ENCODE assay signal across 27 cellular contexts in genomic region chr2:13607139-13607538, GRCh38.
DNase-seq lines count a peak whose midpoint lies in the region; ATAC-seq and TF ChIP-seq lines count a peak whose summit lies in the region.
"Had no signal": no experiment of that assay in that cellular context is flagged by ENCODE, and none has a peak within 500 bp of the region (broad histone marks: within the 10 kb centered on the region; RNA-seq: fewer than 3 reads in every experiment).

No MANE protein-coding gene starts in this region.

- DNase-seq in GM12865 (ENCODE audit: low read depth) = peak; percentile 14
- peak; percentile 10 for DNase-seq in NOMO-1 treated with dmso at 0.1 percent for 144 hours (lab: John Stamatoyannopoulos, UW; ENCODE audit: unreplicated experiment)
- DNase-seq in LoVo (ENCODE audit: low spot score) = no peak
- no peak for DNase-seq in GDM1 (lab: John Stamatoyannopoulos, UW)
- DNase-seq in midbrain (lab: John Stamatoyannopoulos, UW) = no peak
- DNase-seq: activated B cell treated with CpG ODN at 0.5 μM for 24 hours; activated CD4-positive, alpha-beta T cell treated with anti-CD3 and anti-CD28 coated beads, Interleukin-2, amount 50 U/mL, for 4 hours; activated CD8-positive, alpha-beta memory T cell treated with anti-CD3 and anti-CD28 coated beads, Interleukin-2, amount 50 U/mL, for 4 hours; CD8-positive, alpha-beta T cell; effector memory CD4-positive, alpha-beta T cell; erythroblast; heart right ventricle; IMR-90; left colon; mesenchymal stem cell; naive B cell; NCI-H1092 treated with DMSO at 0.1 percent for 48 hours; NCI-H187 treated with DMSO at 0.1 percent for 48 hours; NCI-H526 treated with DMSO at 0.1 percent for 48 hours; T-helper 9 cell; transverse colon had no signal

- TF ChIP-seq CTCF in GM12865 (IDR thresholded peaks at IDR 0.05; ENCODE audit: insufficient read depth, low read depth, low read length, missing control alignments) = no peak

- ATAC-seq in GM18909 (IDR thresholded peaks at IDR 0.05; ENCODE audit: poor library complexity, unreplicated experiment) (peak; percentile 56), HG03097 (IDR thresholded peaks at IDR 0.05; ENCODE audit: low FRiP score, unreplicated experiment) (peak; percentile 71), HG02798 (IDR thresholded peaks at IDR 0.05; ENCODE audit: poor library complexity, unreplicated experiment) (no peak)
- ATAC-seq: activated T-helper 17 cell treated with anti-CD3 and anti-CD28 coated beads, Interleukin-2, amount 50 U/mL, for 72 hours; CD8-positive, alpha-beta T cell; heart right ventricle; left colon had no signal

- H3K4me3 ChIP-seq in GM12865 (ENCODE audit: low read depth, low read length) = no peak overlapping the region
- H3K4me3 ChIP-seq: HAP-1, heart right ventricle, prostate gland, transverse colon had no signal

Comparison
In these comparisons a context has a peak if more than half of its experiments do, and no peak if none do; other contexts are left out.
1. DNase-seq: peak in GM12865 (single experiment) and NOMO-1 treated with dmso at 0.1 percent for 144 hours (single experiment); none in LoVo (single experiment), GDM1 (single experiment) and midbrain (single experiment).